8 cellular contexts compared by ENCODE assay signal in genomic region chr2:223692227-223692947, GRCh38.
DNase-seq lines count a peak whose midpoint lies in the region; ATAC-seq and TF ChIP-seq lines count a peak whose summit lies in the region.

No MANE protein-coding gene starts in this region.

- H3F3A ChIP-seq in OCI-LY1 (ENCODE audit: insufficient read depth, low read length): no peaks in the 10 kb centered on the region

- no peaks in the 10 kb centered on the region for H3K36me3 ChIP-seq in OCI-LY1 (ENCODE audit: insufficient read depth, low read length)

- H4K20me1 ChIP-seq in OCI-LY1 (ENCODE audit: insufficient read depth, low read length): no peaks in the 10 kb centered on the region

- no peak overlapping the region for H3K4me2 ChIP-seq in OCI-LY1 (ENCODE audit: low read length)

- H3K27ac ChIP-seq in OCI-LY1 (ENCODE audit: low read depth, low read length, poor library complexity, severe bottlenecking): no peak overlapping the region

- no peak overlapping the region for H3K27ac Mint-ChIP-seq in stimulated activated naive CD8-positive, alpha-beta T cell treated with anti-CD3 and anti-CD28 coated beads, Interleukin-15, amount 100 ng/mL, for 72 hours
- H3K27ac Mint-ChIP-seq in endothelial cell (ENCODE audit: unreplicated experiment) (no peak overlapping the region), nephron (no peak overlapping the region)

- no peak overlapping the region for H3K4me3 ChIP-seq in OCI-LY1 (ENCODE audit: low read depth, low read length, poor library complexity, severe bottlenecking)

- H3K27me3 Mint-ChIP-seq in stimulated activated naive CD8-positive, alpha-beta T cell treated with anti-CD3 and anti-CD28 coated beads, Interleukin-15, amount 100 ng/mL, for 72 hours: peaks cover 29% of the 10 kb centered on the region
- no peaks in the 10 kb centered on the region for H3K27me3 Mint-ChIP-seq in endothelial cell (ENCODE audit: unreplicated experiment)
- H3K27me3 Mint-ChIP-seq in nephron (ENCODE audit: low read depth): no peaks in the 10 kb centered on the region

- no peak overlapping the region for H3K4me3 Mint-ChIP-seq in stimulated activated naive CD8-positive, alpha-beta T cell treated with anti-CD3 and anti-CD28 coated beads, Interleukin-15, amount 100 ng/mL, for 72 hours
- H3K4me3 Mint-ChIP-seq in endothelial cell (ENCODE audit: unreplicated experiment) (no peak overlapping the region), nephron (no peak overlapping the region)

- no peaks in the 10 kb centered on the region for H3K27me3 ChIP-seq in OCI-LY1 (ENCODE audit: insufficient read depth, low read length)

- H3K4me1 Mint-ChIP-seq in stimulated activated naive CD8-positive, alpha-beta T cell treated with anti-CD3 and anti-CD28 coated beads, Interleukin-15, amount 100 ng/mL, for 72 hours: no peaks in the 10 kb centered on the region
- H3K4me1 Mint-ChIP-seq in endothelial cell (ENCODE audit: unreplicated experiment) (peaks cover 12% of the 10 kb centered on the region), nephron (no peaks in the 10 kb centered on the region)

- no peak for ATAC-seq in stimulated activated naive CD8-positive, alpha-beta T cell treated with anti-CD3 and anti-CD28 coated beads, Interleukin-15, Interleukin-2, amounts not matched to agents 100 U/mL and 50 U/mL, for 24 hours
- no peak for ATAC-seq in stimulated activated naive CD8-positive, alpha-beta T cell treated with anti-CD3 and anti-CD28 coated beads, Interleukin-15, amount 100 ng/mL, for 72 hours
- no peak for ATAC-seq in GM18498 (IDR thresholded peaks at IDR 0.05; ENCODE audit: unreplicated experiment)
- ATAC-seq in GM21367 (IDR thresholded peaks at IDR 0.05; ENCODE audit: unreplicated experiment): no peak

- H3K9me2 ChIP-seq in OCI-LY1 (ENCODE audit: low read depth, low read length): no peaks in the 10 kb centered on the region

- no peak overlapping the region for H2AFZ ChIP-seq in OCI-LY1 (ENCODE audit: low read length)

- no peaks in the 10 kb centered on the region for H3K36me3 Mint-ChIP-seq in endothelial cell (ENCODE audit: low read depth, unreplicated experiment)
- H3K36me3 Mint-ChIP-seq in nephron (ENCODE audit: low read depth): no peaks in the 10 kb centered on the region

- no peaks in the 10 kb centered on the region for H3K79me2 ChIP-seq in OCI-LY1 (ENCODE audit: insufficient read depth, low read length)

- no peaks in the 10 kb centered on the region for H3K9me3 ChIP-seq in OCI-LY1 (ENCODE audit: low read length)

- H3K9ac ChIP-seq in OCI-LY1 (ENCODE audit: low read length): no peak overlapping the region

- no peaks in the 10 kb centered on the region for H3K9me3 Mint-ChIP-seq in stimulated activated naive CD8-positive, alpha-beta T cell treated with anti-CD3 and anti-CD28 coated beads, Interleukin-15, amount 100 ng/mL, for 72 hours
- H3K9me3 Mint-ChIP-seq in endothelial cell (ENCODE audit: unreplicated experiment) (no peaks in the 10 kb centered on the region), nephron (no peaks in the 10 kb centered on the region)

- peak; percentile 4 for DNase-seq in stimulated activated naive CD8-positive, alpha-beta T cell treated with anti-CD3 and anti-CD28 coated beads, Interleukin-15, Interleukin-2, amounts not matched to agents 100 U/mL and 50 U/mL, for 24 hours
- no peak for DNase-seq in stimulated activated naive CD8-positive, alpha-beta T cell treated with anti-CD3 and anti-CD28 coated beads, Interleukin-15, amount 100 ng/mL, for 72 hours
- DNase-seq in endothelial cell (ENCODE audit: low spot score) (peak; percentile 45), NCI-H526 treated with DMSO at 0.1 percent for 48 hours (lab: John Stamatoyannopoulos, UW) (no peak)

- H3K4me1 ChIP-seq in OCI-LY1 (ENCODE audit: insufficient read depth, low read length, severe bottlenecking): no peaks in the 10 kb centered on the region

- TF ChIP-seq CTCF in OCI-LY1 (IDR thresholded peaks at IDR 0.05; ENCODE audit: low read length) (peak; percentile 49), endothelial cell (IDR thresholded peaks at IDR 0.05; ENCODE audit: unreplicated experiment) (no peak), nephron (IDR thresholded peaks at IDR 0.05; ENCODE audit: unreplicated experiment in 3 of 3) (peak; percentile 59 to 66 (median 64))

Comparison
In these comparisons a context has a peak if more than half of its experiments do, and no peak if none do; other contexts are left out.
1. DNase-seq: peak in stimulated activated naive CD8-positive, alpha-beta T cell treated with anti-CD3 and anti-CD28 coated beads, Interleukin-15, Interleukin-2, amounts not matched to agents 100 U/mL and 50 U/mL, for 24 hours (single experiment) and endothelial cell (single experiment); none in stimulated activated naive CD8-positive, alpha-beta T cell treated with anti-CD3 and anti-CD28 coated beads, Interleukin-15, amount 100 ng/mL, for 72 hours (0 of 2) and NCI-H526 treated with DMSO at 0.1 percent for 48 hours (single experiment).